1 cellular context compared by ENCODE assay signal in the genomic region with DNA sequence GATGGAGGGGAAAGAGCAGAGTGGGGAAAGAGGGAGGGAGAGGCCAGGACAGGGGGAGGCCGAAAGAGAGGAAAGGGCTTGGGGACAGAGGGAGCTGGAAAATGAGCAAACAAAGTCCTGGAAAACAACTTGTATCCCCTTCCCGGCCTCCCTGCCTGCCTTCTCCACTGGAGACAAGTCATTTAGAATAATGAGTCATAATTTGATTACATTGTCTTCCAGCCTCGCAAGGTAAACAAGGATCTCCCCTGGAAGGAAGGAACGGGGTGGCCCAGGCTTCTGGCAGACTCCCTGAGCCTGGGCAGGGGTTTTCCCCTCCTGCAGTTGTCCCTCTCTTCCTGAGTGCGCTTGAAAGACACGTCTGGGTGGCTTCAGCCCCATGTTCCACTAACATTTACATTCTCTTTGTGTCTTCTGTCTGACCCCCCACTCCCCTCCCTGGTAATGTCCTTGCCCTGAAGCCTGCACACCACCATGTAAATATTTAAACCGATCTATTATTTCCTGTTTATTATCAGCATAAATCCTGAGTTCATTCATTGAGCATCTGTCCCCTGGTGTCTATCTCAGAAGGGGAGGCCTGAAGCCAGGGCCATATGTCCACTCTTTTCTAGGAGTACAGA.
TF ChIP-seq lines count a peak whose summit lies in the region.

No MANE protein-coding gene starts in this region.

TF ChIP-seq in HepG2, 621 proteins besides CTCF, POLR2A, EP300 and RAD21 (continued from another document):
- TF ChIP-seq, protein P1, sequence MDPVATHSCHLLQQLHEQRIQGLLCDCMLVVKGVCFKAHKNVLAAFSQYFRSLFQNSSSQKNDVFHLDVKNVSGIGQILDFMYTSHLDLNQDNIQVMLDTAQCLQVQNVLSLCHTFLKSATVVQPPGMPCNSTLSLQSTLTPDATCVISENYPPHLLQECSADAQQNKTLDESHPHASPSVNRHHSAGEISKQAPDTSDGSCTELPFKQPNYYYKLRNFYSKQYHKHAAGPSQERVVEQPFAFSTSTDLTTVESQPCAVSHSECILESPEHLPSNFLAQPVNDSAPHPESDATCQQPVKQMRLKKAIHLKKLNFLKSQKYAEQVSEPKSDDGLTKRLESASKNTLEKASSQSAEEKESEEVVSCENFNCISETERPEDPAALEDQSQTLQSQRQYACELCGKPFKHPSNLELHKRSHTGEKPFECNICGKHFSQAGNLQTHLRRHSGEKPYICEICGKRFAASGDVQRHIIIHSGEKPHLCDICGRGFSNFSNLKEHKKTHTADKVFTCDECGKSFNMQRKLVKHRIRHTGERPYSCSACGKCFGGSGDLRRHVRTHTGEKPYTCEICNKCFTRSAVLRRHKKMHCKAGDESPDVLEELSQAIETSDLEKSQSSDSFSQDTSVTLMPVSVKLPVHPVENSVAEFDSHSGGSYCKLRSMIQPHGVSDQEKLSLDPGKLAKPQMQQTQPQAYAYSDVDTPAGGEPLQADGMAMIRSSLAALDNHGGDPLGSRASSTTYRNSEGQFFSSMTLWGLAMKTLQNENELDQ (CRISPR knock-in tag; IDR thresholded peaks at IDR 0.05; ENCODE audit: borderline replicate concordance): no peak
- TF ChIP-seq ATF1 (CRISPR knock-in tag; IDR thresholded peaks at IDR 0.05): no peak
- TF ChIP-seq HMG20A (CRISPR knock-in tag; IDR thresholded peaks at IDR 0.05; ENCODE audit: borderline replicate concordance): peak; percentile 24; the same call in 1 of the 2 replicates
- TF ChIP-seq HDAC6 (IDR thresholded peaks at IDR 0.05; ENCODE audit: low read depth, low read length): no peak
- TF ChIP-seq ZNF841 (CRISPR knock-in tag; IDR thresholded peaks at IDR 0.05; ENCODE audit: borderline replicate concordance): no peak
- TF ChIP-seq, protein P2, sequence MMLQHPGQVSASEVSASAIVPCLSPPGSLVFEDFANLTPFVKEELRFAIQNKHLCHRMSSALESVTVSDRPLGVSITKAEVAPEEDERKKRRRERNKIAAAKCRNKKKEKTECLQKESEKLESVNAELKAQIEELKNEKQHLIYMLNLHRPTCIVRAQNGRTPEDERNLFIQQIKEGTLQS (CRISPR knock-in tag; IDR thresholded peaks at IDR 0.05): no peak
- peak; percentile 69 for TF ChIP-seq GATAD2A (CRISPR knock-in tag; IDR thresholded peaks at IDR 0.05)
- TF ChIP-seq, protein P3, sequence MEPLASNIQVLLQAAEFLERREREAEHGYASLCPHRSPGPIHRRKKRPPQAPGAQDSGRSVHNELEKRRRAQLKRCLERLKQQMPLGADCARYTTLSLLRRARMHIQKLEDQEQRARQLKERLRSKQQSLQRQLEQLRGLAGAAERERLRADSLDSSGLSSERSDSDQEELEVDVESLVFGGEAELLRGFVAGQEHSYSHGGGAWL (CRISPR knock-in tag; IDR thresholded peaks at IDR 0.05): no peak
- TF ChIP-seq ZNF460 (CRISPR knock-in tag; IDR thresholded peaks at IDR 0.05; ENCODE audit: borderline replicate concordance): no peak
- TF ChIP-seq, protein P4, sequence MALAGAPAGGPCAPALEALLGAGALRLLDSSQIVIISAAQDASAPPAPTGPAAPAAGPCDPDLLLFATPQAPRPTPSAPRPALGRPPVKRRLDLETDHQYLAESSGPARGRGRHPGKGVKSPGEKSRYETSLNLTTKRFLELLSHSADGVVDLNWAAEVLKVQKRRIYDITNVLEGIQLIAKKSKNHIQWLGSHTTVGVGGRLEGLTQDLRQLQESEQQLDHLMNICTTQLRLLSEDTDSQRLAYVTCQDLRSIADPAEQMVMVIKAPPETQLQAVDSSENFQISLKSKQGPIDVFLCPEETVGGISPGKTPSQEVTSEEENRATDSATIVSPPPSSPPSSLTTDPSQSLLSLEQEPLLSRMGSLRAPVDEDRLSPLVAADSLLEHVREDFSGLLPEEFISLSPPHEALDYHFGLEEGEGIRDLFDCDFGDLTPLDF (CRISPR knock-in tag; IDR thresholded peaks at IDR 0.05): no peak
- no peak for TF ChIP-seq CEBPB (IDR thresholded peaks at IDR 0.05; ENCODE audit: borderline replicate concordance, low read depth, low read length)
- TF ChIP-seq, protein P5, sequence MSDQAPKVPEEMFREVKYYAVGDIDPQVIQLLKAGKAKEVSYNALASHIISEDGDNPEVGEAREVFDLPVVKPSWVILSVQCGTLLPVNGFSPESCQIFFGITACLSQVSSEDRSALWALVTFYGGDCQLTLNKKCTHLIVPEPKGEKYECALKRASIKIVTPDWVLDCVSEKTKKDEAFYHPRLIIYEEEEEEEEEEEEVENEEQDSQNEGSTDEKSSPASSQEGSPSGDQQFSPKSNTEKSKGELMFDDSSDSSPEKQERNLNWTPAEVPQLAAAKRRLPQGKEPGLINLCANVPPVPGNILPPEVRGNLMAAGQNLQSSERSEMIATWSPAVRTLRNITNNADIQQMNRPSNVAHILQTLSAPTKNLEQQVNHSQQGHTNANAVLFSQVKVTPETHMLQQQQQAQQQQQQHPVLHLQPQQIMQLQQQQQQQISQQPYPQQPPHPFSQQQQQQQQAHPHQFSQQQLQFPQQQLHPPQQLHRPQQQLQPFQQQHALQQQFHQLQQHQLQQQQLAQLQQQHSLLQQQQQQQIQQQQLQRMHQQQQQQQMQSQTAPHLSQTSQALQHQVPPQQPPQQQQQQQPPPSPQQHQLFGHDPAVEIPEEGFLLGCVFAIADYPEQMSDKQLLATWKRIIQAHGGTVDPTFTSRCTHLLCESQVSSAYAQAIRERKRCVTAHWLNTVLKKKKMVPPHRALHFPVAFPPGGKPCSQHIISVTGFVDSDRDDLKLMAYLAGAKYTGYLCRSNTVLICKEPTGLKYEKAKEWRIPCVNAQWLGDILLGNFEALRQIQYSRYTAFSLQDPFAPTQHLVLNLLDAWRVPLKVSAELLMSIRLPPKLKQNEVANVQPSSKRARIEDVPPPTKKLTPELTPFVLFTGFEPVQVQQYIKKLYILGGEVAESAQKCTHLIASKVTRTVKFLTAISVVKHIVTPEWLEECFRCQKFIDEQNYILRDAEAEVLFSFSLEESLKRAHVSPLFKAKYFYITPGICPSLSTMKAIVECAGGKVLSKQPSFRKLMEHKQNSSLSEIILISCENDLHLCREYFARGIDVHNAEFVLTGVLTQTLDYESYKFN (CRISPR knock-in tag; conservative IDR thresholded peaks at IDR 0.05): peak; percentile 76
- no peak for TF ChIP-seq ARID2 (CRISPR knock-in tag; IDR thresholded peaks at IDR 0.05; ENCODE audit: borderline replicate concordance)
- TF ChIP-seq, protein P6, sequence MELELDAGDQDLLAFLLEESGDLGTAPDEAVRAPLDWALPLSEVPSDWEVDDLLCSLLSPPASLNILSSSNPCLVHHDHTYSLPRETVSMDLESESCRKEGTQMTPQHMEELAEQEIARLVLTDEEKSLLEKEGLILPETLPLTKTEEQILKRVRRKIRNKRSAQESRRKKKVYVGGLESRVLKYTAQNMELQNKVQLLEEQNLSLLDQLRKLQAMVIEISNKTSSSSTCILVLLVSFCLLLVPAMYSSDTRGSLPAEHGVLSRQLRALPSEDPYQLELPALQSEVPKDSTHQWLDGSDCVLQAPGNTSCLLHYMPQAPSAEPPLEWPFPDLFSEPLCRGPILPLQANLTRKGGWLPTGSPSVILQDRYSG (CRISPR knock-in tag; IDR thresholded peaks at IDR 0.05): no peak
- no peak for TF ChIP-seq FOXK1 (CRISPR knock-in tag; IDR thresholded peaks at IDR 0.05; ENCODE audit: borderline replicate concordance, low read depth)
- TF ChIP-seq, protein P7, sequence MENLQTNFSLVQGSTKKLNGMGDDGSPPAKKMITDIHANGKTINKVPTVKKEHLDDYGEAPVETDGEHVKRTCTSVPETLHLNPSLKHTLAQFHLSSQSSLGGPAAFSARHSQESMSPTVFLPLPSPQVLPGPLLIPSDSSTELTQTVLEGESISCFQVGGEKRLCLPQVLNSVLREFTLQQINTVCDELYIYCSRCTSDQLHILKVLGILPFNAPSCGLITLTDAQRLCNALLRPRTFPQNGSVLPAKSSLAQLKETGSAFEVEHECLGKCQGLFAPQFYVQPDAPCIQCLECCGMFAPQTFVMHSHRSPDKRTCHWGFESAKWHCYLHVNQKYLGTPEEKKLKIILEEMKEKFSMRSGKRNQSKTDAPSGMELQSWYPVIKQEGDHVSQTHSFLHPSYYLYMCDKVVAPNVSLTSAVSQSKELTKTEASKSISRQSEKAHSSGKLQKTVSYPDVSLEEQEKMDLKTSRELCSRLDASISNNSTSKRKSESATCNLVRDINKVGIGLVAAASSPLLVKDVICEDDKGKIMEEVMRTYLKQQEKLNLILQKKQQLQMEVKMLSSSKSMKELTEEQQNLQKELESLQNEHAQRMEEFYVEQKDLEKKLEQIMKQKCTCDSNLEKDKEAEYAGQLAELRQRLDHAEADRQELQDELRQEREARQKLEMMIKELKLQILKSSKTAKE (CRISPR knock-in tag; IDR thresholded peaks at IDR 0.05; ENCODE audit: borderline replicate concordance): peak; percentile 66; the same call in 1 of the 2 replicates
- no peak for TF ChIP-seq TCF12 (IDR thresholded peaks at IDR 0.05)
- no peak for TF ChIP-seq TCF12 (CRISPR knock-in tag; IDR thresholded peaks at IDR 0.05)
- TF ChIP-seq, protein P8, sequence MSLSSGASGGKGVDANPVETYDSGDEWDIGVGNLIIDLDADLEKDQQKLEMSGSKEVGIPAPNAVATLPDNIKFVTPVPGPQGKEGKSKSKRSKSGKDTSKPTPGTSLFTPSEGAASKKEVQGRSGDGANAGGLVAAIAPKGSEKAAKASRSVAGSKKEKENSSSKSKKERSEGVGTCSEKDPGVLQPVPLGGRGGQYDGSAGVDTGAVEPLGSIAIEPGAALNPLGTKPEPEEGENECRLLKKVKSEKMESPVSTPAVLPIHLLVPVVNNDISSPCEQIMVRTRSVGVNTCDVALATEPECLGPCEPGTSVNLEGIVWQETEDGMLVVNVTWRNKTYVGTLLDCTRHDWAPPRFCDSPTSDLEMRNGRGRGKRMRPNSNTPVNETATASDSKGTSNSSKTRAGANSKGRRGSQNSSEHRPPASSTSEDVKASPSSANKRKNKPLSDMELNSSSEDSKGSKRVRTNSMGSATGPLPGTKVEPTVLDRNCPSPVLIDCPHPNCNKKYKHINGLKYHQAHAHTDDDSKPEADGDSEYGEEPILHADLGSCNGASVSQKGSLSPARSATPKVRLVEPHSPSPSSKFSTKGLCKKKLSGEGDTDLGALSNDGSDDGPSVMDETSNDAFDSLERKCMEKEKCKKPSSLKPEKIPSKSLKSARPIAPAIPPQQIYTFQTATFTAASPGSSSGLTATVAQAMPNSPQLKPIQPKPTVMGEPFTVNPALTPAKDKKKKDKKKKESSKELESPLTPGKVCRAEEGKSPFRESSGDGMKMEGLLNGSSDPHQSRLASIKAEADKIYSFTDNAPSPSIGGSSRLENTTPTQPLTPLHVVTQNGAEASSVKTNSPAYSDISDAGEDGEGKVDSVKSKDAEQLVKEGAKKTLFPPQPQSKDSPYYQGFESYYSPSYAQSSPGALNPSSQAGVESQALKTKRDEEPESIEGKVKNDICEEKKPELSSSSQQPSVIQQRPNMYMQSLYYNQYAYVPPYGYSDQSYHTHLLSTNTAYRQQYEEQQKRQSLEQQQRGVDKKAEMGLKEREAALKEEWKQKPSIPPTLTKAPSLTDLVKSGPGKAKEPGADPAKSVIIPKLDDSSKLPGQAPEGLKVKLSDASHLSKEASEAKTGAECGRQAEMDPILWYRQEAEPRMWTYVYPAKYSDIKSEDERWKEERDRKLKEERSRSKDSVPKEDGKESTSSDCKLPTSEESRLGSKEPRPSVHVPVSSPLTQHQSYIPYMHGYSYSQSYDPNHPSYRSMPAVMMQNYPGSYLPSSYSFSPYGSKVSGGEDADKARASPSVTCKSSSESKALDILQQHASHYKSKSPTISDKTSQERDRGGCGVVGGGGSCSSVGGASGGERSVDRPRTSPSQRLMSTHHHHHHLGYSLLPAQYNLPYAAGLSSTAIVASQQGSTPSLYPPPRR (CRISPR knock-in tag; IDR thresholded peaks at IDR 0.05; ENCODE audit: borderline replicate concordance): peak; percentile 68; the same call in 1 of the 2 replicates
- TF ChIP-seq GPN1 (CRISPR knock-in tag; IDR thresholded peaks at IDR 0.05; ENCODE audit: borderline replicate concordance): no peak
- TF ChIP-seq CC2D1A (CRISPR knock-in tag; IDR thresholded peaks at IDR 0.05): no peak
- no peak for TF ChIP-seq ZNF296 (CRISPR knock-in tag; conservative IDR thresholded peaks at IDR 0.05)
- TF ChIP-seq, protein P9, sequence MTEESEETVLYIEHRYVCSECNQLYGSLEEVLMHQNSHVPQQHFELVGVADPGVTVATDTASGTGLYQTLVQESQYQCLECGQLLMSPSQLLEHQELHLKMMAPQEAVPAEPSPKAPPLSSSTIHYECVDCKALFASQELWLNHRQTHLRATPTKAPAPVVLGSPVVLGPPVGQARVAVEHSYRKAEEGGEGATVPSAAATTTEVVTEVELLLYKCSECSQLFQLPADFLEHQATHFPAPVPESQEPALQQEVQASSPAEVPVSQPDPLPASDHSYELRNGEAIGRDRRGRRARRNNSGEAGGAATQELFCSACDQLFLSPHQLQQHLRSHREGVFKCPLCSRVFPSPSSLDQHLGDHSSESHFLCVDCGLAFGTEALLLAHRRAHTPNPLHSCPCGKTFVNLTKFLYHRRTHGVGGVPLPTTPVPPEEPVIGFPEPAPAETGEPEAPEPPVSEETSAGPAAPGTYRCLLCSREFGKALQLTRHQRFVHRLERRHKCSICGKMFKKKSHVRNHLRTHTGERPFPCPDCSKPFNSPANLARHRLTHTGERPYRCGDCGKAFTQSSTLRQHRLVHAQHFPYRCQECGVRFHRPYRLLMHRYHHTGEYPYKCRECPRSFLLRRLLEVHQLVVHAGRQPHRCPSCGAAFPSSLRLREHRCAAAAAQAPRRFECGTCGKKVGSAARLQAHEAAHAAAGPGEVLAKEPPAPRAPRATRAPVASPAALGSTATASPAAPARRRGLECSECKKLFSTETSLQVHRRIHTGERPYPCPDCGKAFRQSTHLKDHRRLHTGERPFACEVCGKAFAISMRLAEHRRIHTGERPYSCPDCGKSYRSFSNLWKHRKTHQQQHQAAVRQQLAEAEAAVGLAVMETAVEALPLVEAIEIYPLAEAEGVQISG (CRISPR knock-in tag; IDR thresholded peaks at IDR 0.05): peak; percentile 9; the same call in 1 of the 2 replicates
- no peak for TF ChIP-seq SOX6 (IDR thresholded peaks at IDR 0.05)
- peak; percentile 81 for TF ChIP-seq SOX6 (CRISPR knock-in tag; IDR thresholded peaks at IDR 0.05)
- TF ChIP-seq BCL6 (CRISPR knock-in tag; IDR thresholded peaks at IDR 0.05): peak; percentile 30; the same call in 1 of the 2 replicates
- 0 out of 2 replicates have a peak, but pooled peaks have one; percentile 39 for TF ChIP-seq PPARG (CRISPR knock-in tag; conservative IDR thresholded peaks at IDR 0.05)
- TF ChIP-seq ZFP36L1 (CRISPR knock-in tag; IDR thresholded peaks at IDR 0.05): no peak
- TF ChIP-seq MEF2D (CRISPR knock-in tag; IDR thresholded peaks at IDR 0.05): peak; percentile 16; the same call in 1 of the 2 replicates
- TF ChIP-seq RBAK (CRISPR knock-in tag; IDR thresholded peaks at IDR 0.05): no peak
